Comparison of ENCODE assay signal across 1 cellular context in genomic region chr1:109929588-109930251, GRCh38.
TF ChIP-seq lines count a peak whose summit lies in the region.

No MANE protein-coding gene starts in this region.

TF ChIP-seq in K562, 482 proteins besides CTCF, POLR2A, EP300 and RAD21:
- TF ChIP-seq ZNF511 (CRISPR knock-in tag; IDR thresholded peaks at IDR 0.05) (0 out of 2 replicates have a peak, but pooled peaks have one; percentile 22), PTBP1 (IDR thresholded peaks at IDR 0.05; ENCODE audit: low read depth, low read length) (no peak), ARID4B (CRISPR knock-in tag; IDR thresholded peaks at IDR 0.05) (0 out of 2 replicates have a peak, but pooled peaks have one; percentile 0)
